ENCODE assay signal across 31 cellular contexts in the genomic region with DNA sequence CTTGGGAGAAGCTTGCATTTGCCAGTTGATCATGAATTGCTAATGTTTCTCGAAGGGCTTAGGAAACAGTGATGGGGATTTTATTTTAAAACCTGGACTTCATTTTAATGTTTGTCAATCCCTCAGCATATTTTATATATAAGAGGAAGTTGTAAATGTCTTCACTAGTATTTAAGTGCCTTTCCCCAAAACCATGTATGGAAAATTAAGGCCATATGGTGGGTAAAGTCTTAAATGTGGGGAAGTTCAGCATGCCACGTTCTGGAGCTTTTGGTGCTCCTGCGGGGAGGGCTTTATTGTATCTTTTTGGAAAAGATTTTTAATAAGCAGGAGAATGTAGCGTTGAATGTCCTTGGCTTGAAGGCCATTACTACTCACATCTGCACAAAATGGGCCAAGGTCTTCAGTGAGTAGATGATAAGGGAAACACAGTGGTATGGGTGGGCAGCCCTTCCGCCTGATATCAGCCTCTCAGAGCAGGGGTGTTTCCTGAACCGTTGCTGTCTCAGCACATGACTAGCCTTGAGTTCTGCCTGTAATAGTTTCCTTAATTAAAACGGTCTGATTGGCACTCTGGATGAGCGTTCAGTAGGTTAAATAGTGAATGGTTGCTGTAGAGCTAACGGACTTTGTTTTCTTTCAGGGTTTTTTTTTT.
A peak's percentile ranks its signal among the peaks of the same experiment; 100 is the strongest.
DNase-seq lines count a peak whose midpoint lies in the region; ATAC-seq, FAIRE-seq and TF ChIP-seq lines count a peak whose summit lies in the region.
"Had no signal": no experiment of that assay in that cellular context is flagged by ENCODE, and none has a peak within 500 bp of the region (broad histone marks: within the 10 kb centered on the region; RNA-seq: fewer than 3 reads in every experiment).

No MANE protein-coding gene starts in this region.

- H3K36me3 ChIP-seq in colonic mucosa, result no peaks in the 10 kb centered on the region
- H3K36me3 ChIP-seq: uterus had no signal

- peaks cover 48% of the 10 kb centered on the region for H3K36me3 Mint-ChIP-seq in stimulated activated memory B cell treated with anti-CD40 and anti-IgM and Interleukin-4, amounts not matched to agents 10 μg/mL and 1 μg/mL and 100 μg/mL, for 72 hours

- intact Hi-C loops in colonic mucosa (cut with DNase I), result no loop called here

- H3K4me1 ChIP-seq in colonic mucosa, result no peaks in the 10 kb centered on the region
- H3K4me1 ChIP-seq: uterus had no signal

- no peaks in the 10 kb centered on the region for H3K27me3 Mint-ChIP-seq in stimulated activated memory B cell treated with anti-CD40 and anti-IgM and Interleukin-4, amounts not matched to agents 10 μg/mL and 1 μg/mL and 100 μg/mL, for 72 hours
- H3K27me3 Mint-ChIP-seq: activated CD8-positive, alpha-beta T cell treated with anti-CD3 and anti-CD28 coated beads for 36 hours; IgD-negative memory B cell had no signal

- H3K9ac ChIP-seq in colonic mucosa (ENCODE audit: low read depth in 2 of 2, low read length in 2 of 2), result no peak overlapping the region
- H3K9ac ChIP-seq: parathyroid adenoma had no signal

- no peaks in the 10 kb centered on the region for H3K27me3 ChIP-seq in colonic mucosa
- H3K27me3 ChIP-seq: uterus had no signal

- H3K4me1 Mint-ChIP-seq in stimulated activated memory B cell treated with anti-CD40 and anti-IgM and Interleukin-4, amounts not matched to agents 10 μg/mL and 1 μg/mL and 100 μg/mL, for 72 hours, result peaks cover 8% of the 10 kb centered on the region
- H3K4me1 Mint-ChIP-seq: neural crest cell had no signal

- H3K4me3 Mint-ChIP-seq in stimulated activated memory B cell treated with anti-CD40 and anti-IgM and Interleukin-4, amounts not matched to agents 10 μg/mL and 1 μg/mL and 100 μg/mL, for 72 hours, result no peak overlapping the region
- H3K4me3 Mint-ChIP-seq: activated CD8-positive, alpha-beta T cell treated with anti-CD3 and anti-CD28 coated beads for 36 hours; IgD-negative memory B cell; immature natural killer cell; neural crest cell had no signal

- FAIRE-seq in GM12891 (lab: Jason Lieb, UNC), result peak; percentile 45
- FAIRE-seq: GM12878, TTC549 had no signal

- TF ChIP-seq POLR2A in GM12891 (IDR thresholded peaks at IDR 0.05; ENCODE audit: low read depth, low read length), result no peak
- no peak for TF ChIP-seq POLR2A in erythroblast (IDR thresholded peaks at IDR 0.05; ENCODE audit: low read length)

- H3K9me3 Mint-ChIP-seq in stimulated activated memory B cell treated with anti-CD40 and anti-IgM and Interleukin-4, amounts not matched to agents 10 μg/mL and 1 μg/mL and 100 μg/mL, for 72 hours, result peaks cover 4% of the 10 kb centered on the region
- H3K9me3 Mint-ChIP-seq: activated naive CD4-positive, alpha-beta T cell treated with anti-CD3 and anti-CD28 coated beads, Interleukin-2, amount 50 U/mL, for 72 hours; immature natural killer cell had no signal

- ATAC-seq in stimulated activated memory B cell treated with anti-CD40 and anti-IgM and Interleukin-4, amounts not matched to agents 10 μg/mL and 1 μg/mL and 100 μg/mL, for 72 hours, result no peak
- no peak for ATAC-seq in GM18868 (IDR thresholded peaks at IDR 0.05; ENCODE audit: unreplicated experiment)
- ATAC-seq: activated CD8-positive, alpha-beta T cell treated with anti-CD3 and anti-CD28 coated beads for 36 hours; activated naive CD4-positive, alpha-beta T cell treated with anti-CD3 and anti-CD28 coated beads, Interleukin-2, amount 50 U/mL, for 72 hours; GM12878; HCT116; left colon had no signal

- no peak overlapping the region for H3K4me3 ChIP-seq in colonic mucosa
- H3K4me3 ChIP-seq: GM12878, uterus had no signal

- no peak overlapping the region for H3K27ac ChIP-seq in colonic mucosa
- H3K27ac ChIP-seq: parathyroid adenoma, RWPE1, uterus had no signal

- no peak for DNase-seq in GM12891 (ENCODE audit: insufficient read length, low spot score)
- DNase-seq in NCI-H69 (lab: John Stamatoyannopoulos, UW), result peak; percentile 24
- peak; percentile 51 to 82 for DNase-seq in erythroblast (lab: John Stamatoyannopoulos, UW)
- no peak for DNase-seq in colonic mucosa
- DNase-seq in anterior cingulate cortex (lab: John Stamatoyannopoulos, UW), result no peak
- DNase-seq in dermis blood vessel endothelial cell, result no peak
- DNase-seq: activated CD4-positive, alpha-beta T cell treated with anti-CD3 and anti-CD28 coated beads for 1 hour; activated CD8-positive, alpha-beta T cell treated with anti-CD3 and anti-CD28 coated beads for 36 hours; amygdala; DMS153; effector CD8-positive, alpha-beta T cell; immature natural killer cell; left colon; mesenchymal stem cell; NCI-H1092; NCI-H1694; NCI-H510A; retina; stimulated activated naive CD4-positive, alpha-beta T cell; T-helper 1 cell; uterus had no signal

- TF ChIP-seq CTCF in colonic mucosa (IDR thresholded peaks at IDR 0.05), result no peak

- H3K9me3 ChIP-seq in colonic mucosa, result no peaks in the 10 kb centered on the region
- H3K9me3 ChIP-seq: uterus had no signal

- peak overlapping the region; percentile 17 for H3K27ac Mint-ChIP-seq in stimulated activated memory B cell treated with anti-CD40 and anti-IgM and Interleukin-4, amounts not matched to agents 10 μg/mL and 1 μg/mL and 100 μg/mL, for 72 hours
- H3K27ac Mint-ChIP-seq: activated CD8-positive, alpha-beta T cell treated with anti-CD3 and anti-CD28 coated beads for 36 hours; activated naive CD4-positive, alpha-beta T cell treated with anti-CD3 and anti-CD28 coated beads, Interleukin-2, amount 50 U/mL, for 72 hours; IgD-negative memory B cell had no signal

TF ChIP-seq in GM12891, 5 proteins besides CTCF, POLR2A, EP300 and RAD21:
- no peak for TF ChIP-seq PAX5 (IDR thresholded peaks at IDR 0.05; ENCODE audit: insufficient read depth, low read length, severe bottlenecking)
- no peak for TF ChIP-seq POLR2AphosphoS5 (IDR thresholded peaks at IDR 0.05; ENCODE audit: low read depth, low read length)
- no peak for TF ChIP-seq TAF1 (IDR thresholded peaks at IDR 0.05; ENCODE audit: low read depth, low read length)
- no peak for TF ChIP-seq SPI1 (IDR thresholded peaks at IDR 0.05; ENCODE audit: low read depth, low read length)
- no peak for TF ChIP-seq POU2F2 (IDR thresholded peaks at IDR 0.05; ENCODE audit: low read depth, low read length)

Comparison
In these comparisons a context has a peak if more than half of its experiments do, and no peak if none do; other contexts are left out.
1. DNase-seq: peak in NCI-H69 (single experiment) and erythroblast (2 of 2); none in GM12891 (single experiment), colonic mucosa (single experiment), anterior cingulate cortex (0 of 58) and dermis blood vessel endothelial cell (single experiment).